9 cellular contexts compared by ENCODE assay signal in genomic region chr14:100374891-100375272, GRCh38. TPM values are rescaled to one million over a fixed set of nuclear protein-coding genes. Genes with fewer than 3 reads are reported as not detected.
DNase-seq lines count a peak whose midpoint lies in the region; ATAC-seq, FAIRE-seq and TF ChIP-seq lines count a peak whose summit lies in the region.
"Had no signal": no experiment of that assay in that cellular context is flagged by ENCODE, and none has a peak within 500 bp of the region (broad histone marks: within the 10 kb centered on the region; RNA-seq: fewer than 3 reads in every experiment).

No MANE protein-coding gene starts in this region.

- no peaks in the 10 kb centered on the region for H4K20me1 ChIP-seq in mammary epithelial cell (ENCODE audit: insufficient read depth, low read length)

- dilution Hi-C loops in mammary epithelial cell (cut with HindIII; ENCODE audit: low sequenced_read_pairs), result no loop called here

- 91% methylated on average over 8 of the region's 8 CpGs for WGBS in A549 (ENCODE audit: missing lambda C conversion rate)
- WGBS in mammary epithelial cell (ENCODE audit: low coverage, missing lambda C conversion rate), result 83% methylated on average over 8 of the region's 8 CpGs

- peak overlapping the region; percentile 89 to 94 for H3K27ac ChIP-seq in A549
- peak overlapping the region; percentile 97 for H3K27ac ChIP-seq in HUES48 (ENCODE audit: low read depth, low read length)
- peak overlapping the region; percentile 98 for H3K27ac ChIP-seq in mammary epithelial cell (ENCODE audit: insufficient read depth, low read depth, low read length)

- POLR2A ChIA-PET in A549 (lab: Yijun Ruan, JAX), result no interaction called here

- TF ChIP-seq EP300 in A549 (IDR thresholded peaks at IDR 0.05), result no peak

- H2AFZ ChIP-seq in mammary epithelial cell (ENCODE audit: low read depth, low read length), result peak overlapping the region; percentile 81

- H3K27me3 ChIP-seq in HUES48 (ENCODE audit: control insufficient read depth, insufficient read depth, low read length), result no peaks in the 10 kb centered on the region
- no peaks in the 10 kb centered on the region for H3K27me3 ChIP-seq in mammary epithelial cell (ENCODE audit: insufficient read depth, low read length)
- no peaks in the 10 kb centered on the region for H3K27me3 ChIP-seq in mononuclear cell (ENCODE audit: insufficient read depth, low read length)

- BruUV-seq in mammary epithelial cell (replicated peaks; lab: Mats Ljungman, UMichigan), result TSS peak; percentile 52

- DNase-seq in A549 (ENCODE audit: low read depth in 1 of 2, low spot score in 1 of 2) (no peak), mammary epithelial cell (peak; percentile 9), OCI-M1 (lab: John Stamatoyannopoulos, UW) (no peak), NCI-H1105 treated with DMSO at 0.1 percent for 48 hours (lab: John Stamatoyannopoulos, UW) (no peak), mucosa of descending colon (no peak)

- FAIRE-seq in A549 (lab: Jason Lieb, UNC), result no peak

- TF ChIP-seq CTCF in A549 (IDR thresholded peaks at IDR 0.05) (no peak), mammary epithelial cell (conservative IDR thresholded peaks at IDR 0.05 in 1 of 2, IDR thresholded peaks at IDR 0.05 in 1 of 2; ENCODE audit: extremely low read depth in 1 of 2, insufficient read depth in 1 of 2, low read depth in 1 of 2, low read length in 2 of 2) (no peak), mucosa of descending colon (IDR thresholded peaks at IDR 0.05) (no peak)

- H3K9me3 ChIP-seq in A549, result no peaks in the 10 kb centered on the region
- H3K9me3 ChIP-seq in HUES48 (ENCODE audit: control insufficient read depth, insufficient read depth, low read length), result no peaks in the 10 kb centered on the region
- no peaks in the 10 kb centered on the region for H3K9me3 ChIP-seq in mammary epithelial cell (replicated peaks; ENCODE audit: insufficient read depth, low read length)
- no peaks in the 10 kb centered on the region for H3K9me3 ChIP-seq in mononuclear cell (ENCODE audit: low read depth, low read length)
- H3K9me3 ChIP-seq in mucosa of descending colon, result no peaks in the 10 kb centered on the region

- peak overlapping the region; percentile 98 for H3K4me2 ChIP-seq in A549
- H3K4me2 ChIP-seq in mammary epithelial cell (ENCODE audit: insufficient read depth, low read depth, low read length), result peak overlapping the region; percentile 87

- no peak for ATAC-seq in A549
- ATAC-seq in GM19035 (IDR thresholded peaks at IDR 0.05; ENCODE audit: unreplicated experiment), result no peak
- no peak for ATAC-seq in mucosa of descending colon

- H3K9ac ChIP-seq in HUES48 (ENCODE audit: low read depth, low read length) (peak overlapping the region; percentile 96), mammary epithelial cell (ENCODE audit: insufficient read depth, low read length) (peak overlapping the region; percentile 99)

- intact Hi-C loops in mammary epithelial cell (cut with micrococcal nuclease), result no loop called here
- intact Hi-C loops in mucosa of descending colon (cut with DNase I, micrococcal nuclease), result loop anchor here in 1 of 2 donors (10.0 kb wide), 1 partner anchor 70 kb away; the partner anchor contains the start of gene SLC25A29

- TF ChIP-seq RAD21 in A549 (conservative IDR thresholded peaks at IDR 0.05 in 1 of 2, IDR thresholded peaks at IDR 0.05 in 1 of 2), result no peak

- peaks cover 22% of the 10 kb centered on the region for H3K36me3 ChIP-seq in HUES48 (ENCODE audit: control insufficient read depth, insufficient read depth, low read length)
- peaks cover 2% of the 10 kb centered on the region for H3K36me3 ChIP-seq in mammary epithelial cell (ENCODE audit: insufficient read depth, low read length)
- no peaks in the 10 kb centered on the region for H3K36me3 ChIP-seq in mucosa of descending colon (ENCODE audit: low read depth)

- H3K4me1 ChIP-seq in A549 (peaks cover 21% of the 10 kb centered on the region), HUES48 (ENCODE audit: control insufficient read depth, insufficient read depth, low read length) (peaks cover 41% of the 10 kb centered on the region), mammary epithelial cell (ENCODE audit: insufficient read depth, low read length) (peaks cover 19% of the 10 kb centered on the region), mononuclear cell (ENCODE audit: insufficient read depth, low read length) (peaks cover 62% of the 10 kb centered on the region), mucosa of descending colon (ENCODE audit: low read depth) (peaks cover 13% of the 10 kb centered on the region)

- peak overlapping the region; percentile 94 for H3K4me3 ChIP-seq in A549
- H3K4me3 ChIP-seq in HUES48 (ENCODE audit: low read depth, low read length), result peak overlapping the region; percentile 78
- H3K4me3 ChIP-seq in mammary epithelial cell (replicated peaks in 1 of 3; ENCODE audit: insufficient read depth in 1 of 3, low read depth in 2 of 3, low read length in 3 of 3), result peak overlapping the region; percentile 90 to 94 (median 91)
- H3K4me3 ChIP-seq in mononuclear cell (ENCODE audit: low read length), result peak overlapping the region; percentile 79
- no peak overlapping the region for H3K4me3 ChIP-seq in mucosa of descending colon

- in situ Hi-C loops in mammary epithelial cell (cut with MboI; ENCODE audit: low sequenced_read_pairs in 2 of 2), result loop anchor here in 1 of 2 donors (25.0 kb wide), 1 partner anchor 1287 kb away; no protein-coding TSS in a partner anchor

- no peak for TF ChIP-seq POLR2A in A549 (IDR thresholded peaks at IDR 0.05; ENCODE audit: low read length)

- CTCF ChIA-PET in A549 (lab: Yijun Ruan, JAX) (interaction anchor here (1.4 to 1.6 kb wide), 3 partner anchors 10 to 89 kb away, joined by 3 to 11 read pairs (median 7); no protein-coding TSS in a partner anchor), mammary epithelial cell (lab: Charles Lee; ENCODE audit: low non-redundant PET) (no interaction called here)

- H3K79me2 ChIP-seq in mammary epithelial cell (ENCODE audit: insufficient read depth, low read length), result peaks cover 41% of the 10 kb centered on the region

TF ChIP-seq in A549, 52 proteins besides CTCF, POLR2A, EP300 and RAD21 (continues in another document):
- TF ChIP-seq CHD2 (IDR thresholded peaks at IDR 0.05; ENCODE audit: low read length, partially characterized antibody) (no peak), NR3C1 (IDR thresholded peaks at IDR 0.05) (no peak), E2F6 (IDR thresholded peaks at IDR 0.05; ENCODE audit: borderline replicate concordance, low read depth) (no peak), CHD4 (IDR thresholded peaks at IDR 0.05; ENCODE audit: borderline replicate concordance) (no peak), MAZ (IDR thresholded peaks at IDR 0.05; ENCODE audit: borderline replicate concordance, low read depth, low read length) (no peak), NFE2L2 (conservative IDR thresholded peaks at IDR 0.05; ENCODE audit: low read length) (no peak), NPAS2 (CRISPR knock-in tag; IDR thresholded peaks at IDR 0.05; ENCODE audit: borderline replicate concordance) (no peak), RCOR1 (IDR thresholded peaks at IDR 0.05; ENCODE audit: low read depth, low read length) (no peak), RARB (CRISPR knock-in tag; IDR thresholded peaks at IDR 0.05) (no peak), SMC3 (IDR thresholded peaks at IDR 0.05) (no peak), BHLHE40 (IDR thresholded peaks at IDR 0.05; ENCODE audit: low read depth, low read length) (no peak), ESRRA (IDR thresholded peaks at IDR 0.05; ENCODE audit: borderline replicate concordance, low read length) (no peak), CBX8 (IDR thresholded peaks at IDR 0.05) (no peak), USF2 (IDR thresholded peaks at IDR 0.05) (no peak)

RNA-seq across cellular contexts. Expression of gene WDR25, which starts 1.4 kb away (rescaled TPM):
- polyA plus RNA-seq in A549 (2011; rRNA removed) (7.8 and 8.9 TPM in 2 replicates), A549 (2017; fragmentation: RNase III; extraction: RNeasy Plus Mini Kit Qiagen cat#74134 plus additional on column Dnase treatment) (6.2 to 7.0 TPM (median 6.8 TPM) in 3 replicates), mammary epithelial cell (7.2 TPM)
- 8.0 and 9.7 TPM in 2 replicates for polyA plus RNA-seq in A549 (2012; cell fraction: cytosol; rRNA removed)
- polyA plus RNA-seq in A549 (2012; cell fraction: nucleus; rRNA removed), result 13.9 and 17.7 TPM in 2 replicates
- 10.3 and 11.0 TPM in 2 replicates for polyA minus RNA-seq in A549 (2011; rRNA and poly(A)+ RNA removed)
- total RNA-seq in mammary epithelial cell (10 to 100 TPM; 12.3 to 14.0 TPM), mononuclear cell (3.0 TPM), mucosa of descending colon (10 to 100 TPM in 2 of 3 donors, 1 to 10 TPM in 1; 7.8 to 11.1 (median 10.9) TPM)
- polyA minus RNA-seq in mammary epithelial cell, result 6.9 TPM

RNA-seq across cellular contexts. Expression of gene SLC25A47, which starts 51.7 kb away (rescaled TPM):
- not detected in 2 replicates for polyA plus RNA-seq in A549 (2011; rRNA removed)
- polyA plus RNA-seq in A549 (2012; cell fraction: cytosol; rRNA removed), result not detected in 2 replicates
- polyA plus RNA-seq in A549 (2012; cell fraction: nucleus; rRNA removed), result 0.06 TPM in 2 replicates
- polyA plus RNA-seq in A549 (2017; fragmentation: RNase III; extraction: RNeasy Plus Mini Kit Qiagen cat#74134 plus additional on column Dnase treatment), result not detected in 3 replicates
- not detected in 2 replicates for polyA minus RNA-seq in A549 (2011; rRNA and poly(A)+ RNA removed)
- not detected for total RNA-seq in mammary epithelial cell
- not detected for polyA plus RNA-seq in mammary epithelial cell
- polyA minus RNA-seq in mammary epithelial cell, result not detected
- total RNA-seq in mononuclear cell, result 0.10 TPM
- total RNA-seq in mucosa of descending colon, result under 1 TPM in 1 of 3 donors, not detected in 2; 0.17 TPM
- total RNA-seq: RPMI7951 had no signal
